ENCODE assay signal across 15 cellular contexts in the genomic region with DNA sequence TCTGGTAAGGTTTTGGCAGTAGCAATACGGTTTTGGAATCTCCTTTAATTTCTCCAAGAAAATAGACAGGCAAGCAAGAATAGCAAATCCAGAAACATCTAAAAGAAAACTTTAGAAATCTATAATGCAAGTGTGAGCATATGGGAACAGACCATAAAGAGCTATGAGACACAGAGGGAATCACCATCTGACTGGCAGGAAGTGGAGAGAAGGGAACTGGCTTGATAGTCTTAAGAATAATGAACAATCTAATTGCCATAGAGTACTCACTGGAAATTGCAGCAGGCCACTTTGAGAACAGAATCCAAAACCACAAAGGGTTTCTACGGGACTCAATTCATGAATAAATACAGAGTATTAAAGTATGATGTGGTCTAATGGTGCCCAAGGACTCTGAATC. TPM values are rescaled to one million over a fixed set of nuclear protein-coding genes. Genes with fewer than 3 reads are reported as not detected.
DNase-seq lines count a peak whose midpoint lies in the region; ATAC-seq, FAIRE-seq and TF ChIP-seq lines count a peak whose summit lies in the region.
"Had no signal": no experiment of that assay in that cellular context is flagged by ENCODE, and none has a peak within 500 bp of the region (broad histone marks: within the 10 kb centered on the region; RNA-seq: fewer than 3 reads in every experiment).

No MANE protein-coding gene starts in this region.

- in situ Hi-C loops in brain microvascular endothelial cell (cut with HindIII; ENCODE audit: low pct_ligation_motif_present, low sequenced_read_pairs), result no loop called here

- TF ChIP-seq CTCF in DND-41 (IDR thresholded peaks at IDR 0.05; ENCODE audit: borderline replicate concordance, extremely low read depth, low read length, poor library complexity, severe bottlenecking) (no peak), OCI-LY3 (IDR thresholded peaks at IDR 0.05; ENCODE audit: low read depth, low read length) (no peak), neural progenitor cell (IDR thresholded peaks at IDR 0.05) (no peak), brain microvascular endothelial cell (IDR thresholded peaks at IDR 0.05; ENCODE audit: low read depth, low read length, missing control alignments) (no peak)

- H3K9me3 ChIP-seq in DND-41 (ENCODE audit: insufficient read depth, low read length, severe bottlenecking), result no peaks in the 10 kb centered on the region
- H3K9me3 ChIP-seq in OCI-LY3 (ENCODE audit: insufficient read depth, low read length), result peaks cover 17% of the 10 kb centered on the region; the same call in 1 of the 2 replicates
- H3K9me3 ChIP-seq in neural progenitor cell (ENCODE audit: low read depth), result no peaks in the 10 kb centered on the region
- H3K9me3 ChIP-seq: A549, BE2C had no signal

- H3K4me1 ChIP-seq in DND-41 (ENCODE audit: insufficient read depth, low read length) (peaks cover 25% of the 10 kb centered on the region), OCI-LY3 (ENCODE audit: low read length) (peaks cover 44% of the 10 kb centered on the region), neural progenitor cell (no peaks in the 10 kb centered on the region)
- H3K4me1 ChIP-seq: A549, BE2C had no signal

- no peaks in the 10 kb centered on the region for H3K36me3 ChIP-seq in DND-41 (ENCODE audit: insufficient read depth, low read length)
- peaks cover 23% of the 10 kb centered on the region for H3K36me3 ChIP-seq in OCI-LY3 (replicated peaks; ENCODE audit: low read depth, low read length)
- no peaks in the 10 kb centered on the region for H3K36me3 ChIP-seq in neural progenitor cell
- H3K36me3 ChIP-seq in brain microvascular endothelial cell (replicated peaks), result no peaks in the 10 kb centered on the region
- H3K36me3 ChIP-seq: BE2C had no signal

- no peak for FAIRE-seq in GM12891 (lab: Jason Lieb, UNC)
- FAIRE-seq: A549, HepG2, HTR-8/SVneo had no signal

- peaks cover 4% of the 10 kb centered on the region for H3K27me3 Mint-ChIP-seq in neural progenitor cell (ENCODE audit: insufficient read depth, low read depth)

- H3K27me3 ChIP-seq in DND-41 (ENCODE audit: insufficient read depth, low read length, poor library complexity) (no peaks in the 10 kb centered on the region), OCI-LY3 (ENCODE audit: low read depth, low read length) (no peaks in the 10 kb centered on the region), neural progenitor cell (no peaks in the 10 kb centered on the region), brain microvascular endothelial cell (replicated peaks) (no peaks in the 10 kb centered on the region)
- H3K27me3 ChIP-seq: BE2C had no signal

- peak; percentile 59; the same call in 1 of the 3 replicates for ATAC-seq in DND-41 (ENCODE audit: insufficient read depth, low read depth)
- ATAC-seq: A549, HepG2 had no signal

- H2AFZ ChIP-seq in DND-41 (ENCODE audit: low read depth, low read length) (no peak overlapping the region; the same call in 1 of the 2 replicates), OCI-LY3 (ENCODE audit: low read depth, low read length) (peak overlapping the region; percentile 69), neural progenitor cell (replicated peaks) (peak overlapping the region; percentile 57)

- H3K4me2 ChIP-seq in DND-41 (ENCODE audit: insufficient read depth, low read length) (no peak overlapping the region), OCI-LY3 (ENCODE audit: low read length) (0 out of 2 replicates have a peak overlapping the region, but pooled peaks have one; percentile 15), neural progenitor cell (no peak overlapping the region)
- H3K4me2 ChIP-seq: A549 had no signal

- H3F3A ChIP-seq in neural progenitor cell (ENCODE audit: low read depth), result no peaks in the 10 kb centered on the region

- H3K36me3 Mint-ChIP-seq in neural progenitor cell, result no peaks in the 10 kb centered on the region
- H3K36me3 Mint-ChIP-seq: CD4-positive, alpha-beta memory T cell had no signal

- H3K79me2 ChIP-seq in DND-41 (ENCODE audit: insufficient read depth, low read length) (no peaks in the 10 kb centered on the region), OCI-LY3 (ENCODE audit: low read length) (no peaks in the 10 kb centered on the region), neural progenitor cell (ENCODE audit: low read depth) (no peaks in the 10 kb centered on the region)

- no peaks in the 10 kb centered on the region for H3K4me1 Mint-ChIP-seq in neural progenitor cell

- H3K9ac ChIP-seq in DND-41 (ENCODE audit: low read depth, low read length) (no peak overlapping the region), OCI-LY3 (ENCODE audit: low read length) (no peak overlapping the region), neural progenitor cell (no peak overlapping the region)

- H3K9me3 Mint-ChIP-seq in neural progenitor cell, result peaks cover 4% of the 10 kb centered on the region
- H3K9me3 Mint-ChIP-seq: CD4-positive, alpha-beta memory T cell had no signal

- DNase-seq in DND-41 (no peak), GM12891 (ENCODE audit: insufficient read length, low spot score) (no peak), neural progenitor cell (ENCODE audit: low spot score) (no peak), DMS79 treated with DMSO at 0.1 percent for 48 hours (lab: John Stamatoyannopoulos, UW) (no peak), brain microvascular endothelial cell (no peak), cerebellar cortex (ENCODE audit: low spot score) (no peak)
- DNase-seq: BE2C; CD4-positive, alpha-beta memory T cell; DMS79; GDM1 had no signal

- no peak overlapping the region for H3K27ac Mint-ChIP-seq in neural progenitor cell
- H3K27ac Mint-ChIP-seq: CD4-positive, alpha-beta memory T cell had no signal

- H3K4me3 ChIP-seq in DND-41 (ENCODE audit: low read depth in 1 of 2, low read length in 2 of 2), result no peak overlapping the region
- no peak overlapping the region for H3K4me3 ChIP-seq in OCI-LY3 (ENCODE audit: low read length)
- no peak overlapping the region for H3K4me3 ChIP-seq in neural progenitor cell
- H3K4me3 ChIP-seq in brain microvascular endothelial cell (ENCODE audit: low read depth, low read length), result no peak overlapping the region
- H3K4me3 ChIP-seq: A549 had no signal

- TF ChIP-seq POLR2A in GM12891 (IDR thresholded peaks at IDR 0.05; ENCODE audit: low read depth, low read length), result no peak

- H3K4me3 Mint-ChIP-seq in neural progenitor cell, result no peak overlapping the region
- H3K4me3 Mint-ChIP-seq: CD4-positive, alpha-beta memory T cell had no signal

- H3K27ac ChIP-seq in DND-41 (ENCODE audit: low read length) (no peak overlapping the region), OCI-LY3 (ENCODE audit: low read length) (no peak overlapping the region), neural progenitor cell (no peak overlapping the region), brain microvascular endothelial cell (no peak overlapping the region)
- H3K27ac ChIP-seq: A549, C4-2B had no signal

- no peaks in the 10 kb centered on the region for H4K20me1 ChIP-seq in DND-41 (ENCODE audit: insufficient read depth, low read length)
- no peaks in the 10 kb centered on the region for H4K20me1 ChIP-seq in OCI-LY3 (ENCODE audit: insufficient read depth, low read length)
- H4K20me1 ChIP-seq in neural progenitor cell (ENCODE audit: low read depth), result no peaks in the 10 kb centered on the region

TF ChIP-seq in GM12891, 5 proteins besides CTCF, POLR2A, EP300 and RAD21:
- TF ChIP-seq TAF1 (IDR thresholded peaks at IDR 0.05; ENCODE audit: low read depth, low read length) (no peak), SPI1 (IDR thresholded peaks at IDR 0.05; ENCODE audit: low read depth, low read length) (0 out of 2 replicates have a peak, but pooled peaks have one; percentile 5), POLR2AphosphoS5 (IDR thresholded peaks at IDR 0.05; ENCODE audit: low read depth, low read length) (no peak)

RNA-seq across cellular contexts. Expression of gene MIR17HG, which starts 39.6 kb away (rescaled TPM):
- polyA plus RNA-seq in GM12891 (2012; ENCODE audit: low read depth, missing spikeins), result 2.8 TPM
- total RNA-seq in neural progenitor cell (ENCODE audit: low replicate concordance), result 53.4 and 69.7 TPM in 2 replicates
